In genomic region chr1:14733053-14733778, GRCh38 we compare ENCODE assay signal across 13 cellular contexts.
A peak's percentile ranks its signal among the peaks of the same experiment; 100 is the strongest.
DNase-seq lines count a peak whose midpoint lies in the region; ATAC-seq and TF ChIP-seq lines count a peak whose summit lies in the region.
"Had no signal": no experiment of that assay in that cellular context is flagged by ENCODE, and none has a peak within 500 bp of the region (broad histone marks: within the 10 kb centered on the region; RNA-seq: fewer than 3 reads in every experiment).

No MANE protein-coding gene starts in this region.

- H2AFZ ChIP-seq in MM.1S (ENCODE audit: low read length), result no peak overlapping the region
- no peak overlapping the region for H2AFZ ChIP-seq in neural progenitor cell (replicated peaks)

- peak overlapping the region; percentile 32 for H3K4me3 Mint-ChIP-seq in endodermal cell
- H3K4me3 Mint-ChIP-seq in neural progenitor cell, result peak overlapping the region; percentile 81
- no peak overlapping the region for H3K4me3 Mint-ChIP-seq in activated T-helper 1 cell treated with anti-CD3 and anti-CD28 coated beads, Interleukin-12 subunit alpha, Interleukin-12 subunit beta, Interleukin-2, Interleukin-4 antibody, amounts not matched to agents 30 ng/mL and 10 ng/mL and 1 ng/mL, durations not matched to agents 14 hours and 24 hours and 36 hours
- H3K4me3 Mint-ChIP-seq: naive thymus-derived CD4-positive, alpha-beta T cell; T-cell had no signal

- TF ChIP-seq CTCF in MM.1S (IDR thresholded peaks at IDR 0.05; ENCODE audit: low read length) (no peak), endodermal cell (conservative IDR thresholded peaks at IDR 0.05) (no peak), neural progenitor cell (IDR thresholded peaks at IDR 0.05) (no peak), ascending aorta (IDR thresholded peaks at IDR 0.05) (no peak)

- no peak overlapping the region for H3K4me3 ChIP-seq in MM.1S (ENCODE audit: low read length)
- no peak overlapping the region for H3K4me3 ChIP-seq in endodermal cell (ENCODE audit: low read length)
- peak overlapping the region; percentile 9 for H3K4me3 ChIP-seq in neural progenitor cell
- no peak overlapping the region for H3K4me3 ChIP-seq in ascending aorta

- H3K9ac ChIP-seq in MM.1S (ENCODE audit: low read length), result no peak overlapping the region
- no peak overlapping the region for H3K9ac ChIP-seq in endodermal cell (ENCODE audit: extremely low read depth, low read length, poor library complexity, severe bottlenecking)
- no peak overlapping the region for H3K9ac ChIP-seq in neural progenitor cell

- H3K36me3 ChIP-seq in MM.1S (replicated peaks; ENCODE audit: insufficient read depth, low read length) (no peaks in the 10 kb centered on the region), endodermal cell (ENCODE audit: control insufficient read depth, insufficient read depth, low read length) (no peaks in the 10 kb centered on the region), neural progenitor cell (no peaks in the 10 kb centered on the region), ascending aorta (no peaks in the 10 kb centered on the region)

- intact Hi-C loops in ascending aorta (cut with DNase I), result no loop called here
- intact Hi-C loops in activated T-helper 1 cell treated with anti-CD3 and anti-CD28 coated beads, Interleukin-12 subunit alpha, Interleukin-12 subunit beta, Interleukin-2, Interleukin-4 antibody, amounts not matched to agents 30 ng/mL and 10 ng/mL and 1 ng/mL, durations not matched to agents 14 hours and 24 hours and 36 hours (cut with micrococcal nuclease), result no loop called here

- H3K36me3 Mint-ChIP-seq in endodermal cell (ENCODE audit: low read depth) (no peaks in the 10 kb centered on the region), neural progenitor cell (no peaks in the 10 kb centered on the region)
- H3K36me3 Mint-ChIP-seq in activated T-helper 1 cell treated with anti-CD3 and anti-CD28 coated beads, Interleukin-12 subunit alpha, Interleukin-12 subunit beta, Interleukin-2, Interleukin-4 antibody, amounts not matched to agents 30 ng/mL and 10 ng/mL and 1 ng/mL, durations not matched to agents 14 hours and 24 hours and 36 hours (ENCODE audit: low read depth), result no peaks in the 10 kb centered on the region
- H3K36me3 Mint-ChIP-seq: naive thymus-derived CD4-positive, alpha-beta T cell; T-cell had no signal

- peaks cover 11% of the 10 kb centered on the region for H3K27me3 Mint-ChIP-seq in endodermal cell (ENCODE audit: insufficient read depth)
- H3K27me3 Mint-ChIP-seq in neural progenitor cell (ENCODE audit: insufficient read depth, low read depth), result peaks cover 2% of the 10 kb centered on the region
- H3K27me3 Mint-ChIP-seq in activated T-helper 1 cell treated with anti-CD3 and anti-CD28 coated beads, Interleukin-12 subunit alpha, Interleukin-12 subunit beta, Interleukin-2, Interleukin-4 antibody, amounts not matched to agents 30 ng/mL and 10 ng/mL and 1 ng/mL, durations not matched to agents 14 hours and 24 hours and 36 hours (ENCODE audit: insufficient read depth), result peaks cover 4% of the 10 kb centered on the region

- H3K4me1 ChIP-seq in MM.1S (ENCODE audit: low read length), result no peaks in the 10 kb centered on the region
- peaks cover 8% of the 10 kb centered on the region for H3K4me1 ChIP-seq in endodermal cell (ENCODE audit: control insufficient read depth, insufficient read depth, low read length)
- peaks cover 38% of the 10 kb centered on the region for H3K4me1 ChIP-seq in neural progenitor cell
- H3K4me1 ChIP-seq in ascending aorta, result no peaks in the 10 kb centered on the region

- H3K4me1 Mint-ChIP-seq in endodermal cell, result peaks cover 48% of the 10 kb centered on the region
- peaks cover 62% of the 10 kb centered on the region for H3K4me1 Mint-ChIP-seq in neural progenitor cell
- H3K4me1 Mint-ChIP-seq in activated T-helper 1 cell treated with anti-CD3 and anti-CD28 coated beads, Interleukin-12 subunit alpha, Interleukin-12 subunit beta, Interleukin-2, Interleukin-4 antibody, amounts not matched to agents 30 ng/mL and 10 ng/mL and 1 ng/mL, durations not matched to agents 14 hours and 24 hours and 36 hours (ENCODE audit: low read depth), result no peaks in the 10 kb centered on the region
- H3K4me1 Mint-ChIP-seq: T-cell had no signal

- DNase-seq in ELF-1 (ENCODE audit: low read depth, low spot score), result peak; percentile 89
- peak; percentile 40 for DNase-seq in MM.1S
- peak; percentile 86 for DNase-seq in endodermal cell
- peak; percentile 63 for DNase-seq in neural progenitor cell (ENCODE audit: low spot score)
- no peak for DNase-seq in ascending aorta (ENCODE audit: low spot score in 2 of 2)
- DNase-seq in activated T-helper 1 cell treated with anti-CD3 and anti-CD28 coated beads, Interleukin-12 subunit alpha, Interleukin-12 subunit beta, Interleukin-2, Interleukin-4 antibody, amounts not matched to agents 30 ng/mL and 10 ng/mL and 1 ng/mL, durations not matched to agents 14 hours and 24 hours and 36 hours (ENCODE audit: low spot score), result no peak
- no peak for DNase-seq in hepatic stellate cell (ENCODE audit: low spot score)
- DNase-seq: erythroblast; HCEC 1CT; naive thymus-derived CD4-positive, alpha-beta T cell; T-cell had no signal

- 18 to 40% methylated on average over 15 to 21 of the region's 21 CpGs for WGBS in endodermal cell (ENCODE audit: insufficient coverage in 1 of 2, insufficient read length in 1 of 2), 2 experiments

- H3K9me3 ChIP-seq in MM.1S (replicated peaks; ENCODE audit: insufficient read depth, low read length) (no peaks in the 10 kb centered on the region), endodermal cell (ENCODE audit: control insufficient read depth, low read length) (no peaks in the 10 kb centered on the region), neural progenitor cell (ENCODE audit: low read depth) (no peaks in the 10 kb centered on the region), ascending aorta (no peaks in the 10 kb centered on the region)

- H3K9me2 ChIP-seq in MM.1S (replicated peaks; ENCODE audit: insufficient read depth, low read length), result no peaks in the 10 kb centered on the region

- H3F3A ChIP-seq in MM.1S (ENCODE audit: insufficient read depth, low read length) (no peaks in the 10 kb centered on the region), neural progenitor cell (ENCODE audit: low read depth) (peaks cover 26% of the 10 kb centered on the region)

- ATAC-seq in GM19351 (IDR thresholded peaks at IDR 0.05; ENCODE audit: unreplicated experiment), result no peak
- ATAC-seq: naive thymus-derived CD4-positive, alpha-beta T cell; T-cell had no signal

- H3K27ac ChIP-seq in MM.1S (ENCODE audit: low read length) (no peak overlapping the region), endodermal cell (ENCODE audit: low read depth, low read length) (peak overlapping the region; percentile 36), neural progenitor cell (no peak overlapping the region), ascending aorta (no peak overlapping the region)

- no peaks in the 10 kb centered on the region for H3K27me3 ChIP-seq in MM.1S (replicated peaks; ENCODE audit: insufficient read depth, low read length)
- H3K27me3 ChIP-seq in endodermal cell (ENCODE audit: control insufficient read depth, insufficient read depth, low read length, poor library complexity, severe bottlenecking), result no peaks in the 10 kb centered on the region
- H3K27me3 ChIP-seq in neural progenitor cell, result peaks cover 10% of the 10 kb centered on the region
- no peaks in the 10 kb centered on the region for H3K27me3 ChIP-seq in ascending aorta

- H3K4me2 ChIP-seq in MM.1S (ENCODE audit: low read depth, low read length), result peak overlapping the region; percentile 32; the same call in 1 of the 2 replicates
- peak overlapping the region; percentile 59 for H3K4me2 ChIP-seq in neural progenitor cell

- H3K9me3 Mint-ChIP-seq in endodermal cell (no peaks in the 10 kb centered on the region), neural progenitor cell (no peaks in the 10 kb centered on the region)
- H3K9me3 Mint-ChIP-seq in activated T-helper 1 cell treated with anti-CD3 and anti-CD28 coated beads, Interleukin-12 subunit alpha, Interleukin-12 subunit beta, Interleukin-2, Interleukin-4 antibody, amounts not matched to agents 30 ng/mL and 10 ng/mL and 1 ng/mL, durations not matched to agents 14 hours and 24 hours and 36 hours, result no peaks in the 10 kb centered on the region
- H3K9me3 Mint-ChIP-seq: activated T-helper 2 cell treated with anti-CD3 and anti-CD28 coated beads, Interferon-gamma antibody, Interleukin-2, Interleukin-4, amounts not matched to agents 10 μg/mL and 5 μg/mL and 100 μg/mL, durations not matched to agents 14 hours and 24 hours and 36 hours; naive thymus-derived CD4-positive, alpha-beta T cell; T-cell had no signal

- no peaks in the 10 kb centered on the region for H4K20me1 ChIP-seq in MM.1S (ENCODE audit: insufficient read depth, low read length)
- peaks cover 9% of the 10 kb centered on the region for H4K20me1 ChIP-seq in neural progenitor cell (ENCODE audit: low read depth)

- no peaks in the 10 kb centered on the region for H3K79me2 ChIP-seq in MM.1S (ENCODE audit: low read length)
- H3K79me2 ChIP-seq in neural progenitor cell (ENCODE audit: low read depth), result no peaks in the 10 kb centered on the region

- H3K27ac Mint-ChIP-seq in endodermal cell, result peak overlapping the region; percentile 89
- H3K27ac Mint-ChIP-seq in neural progenitor cell, result peak overlapping the region; percentile 96
- no peak overlapping the region for H3K27ac Mint-ChIP-seq in activated T-helper 1 cell treated with anti-CD3 and anti-CD28 coated beads, Interleukin-12 subunit alpha, Interleukin-12 subunit beta, Interleukin-2, Interleukin-4 antibody, amounts not matched to agents 30 ng/mL and 10 ng/mL and 1 ng/mL, durations not matched to agents 14 hours and 24 hours and 36 hours
- H3K27ac Mint-ChIP-seq: activated T-helper 2 cell treated with anti-CD3 and anti-CD28 coated beads, Interferon-gamma antibody, Interleukin-2, Interleukin-4, amounts not matched to agents 10 μg/mL and 5 μg/mL and 100 μg/mL, durations not matched to agents 14 hours and 24 hours and 36 hours; naive thymus-derived CD4-positive, alpha-beta T cell; T-cell had no signal

Comparison
In these comparisons a context has a peak if more than half of its experiments do, and no peak if none do; other contexts are left out.
1. DNase-seq: peak in ELF-1 (single experiment), MM.1S (single experiment), endodermal cell (single experiment) and neural progenitor cell (single experiment); none in ascending aorta (0 of 2), activated T-helper 1 cell treated with anti-CD3 and anti-CD28 coated beads, Interleukin-12 subunit alpha, Interleukin-12 subunit beta, Interleukin-2, Interleukin-4 antibody, amounts not matched to agents 30 ng/mL and 10 ng/mL and 1 ng/mL, durations not matched to agents 14 hours and 24 hours and 36 hours (single experiment) and hepatic stellate cell (single experiment).